27 cellular contexts compared by ENCODE assay signal in genomic region chr15:98517051-98517450, GRCh38.
"Had no signal": no experiment of that assay in that cellular context is flagged by ENCODE, and none has a peak within 500 bp of the region (broad histone marks: within the 10 kb centered on the region; RNA-seq: fewer than 3 reads in every experiment).

No MANE protein-coding gene starts in this region.

- H3K36me3 ChIP-seq: stomach, suprapubic skin, thoracic aorta, thyroid gland, tibial artery, tibial nerve, transverse colon, upper lobe of left lung, upper lobe of right lung, uterus, vagina had no signal

- ATAC-seq: stimulated activated effector memory CD8-positive, alpha-beta T cell treated with anti-CD3 and anti-CD28 coated beads, Interleukin-12 subunit alpha, Interleukin-12 subunit beta, amount 100 ng/mL, for 72 hours; stimulated activated memory B cell treated with anti-CD40 and anti-IgM and Interleukin-4, amounts not matched to agents 10 μg/mL and 1 μg/mL and 100 μg/mL, for 72 hours; stimulated activated naive B cell treated with anti-CD40 and anti-IgM and Interleukin-4, amounts not matched to agents 10 μg/mL and 1 μg/mL and 100 μg/mL, for 72 hours; stimulated activated naive CD8-positive, alpha-beta T cell treated with anti-CD3 and anti-CD28 coated beads, Interleukin-15, amount 100 ng/mL, for 72 hours; stimulated activated naive CD8-positive, alpha-beta T cell treated with anti-CD3 and anti-CD28 coated beads, Interleukin-15, Interleukin-2, amounts not matched to agents 100 U/mL and 50 U/mL, for 24 hours; upper lobe of right lung had no signal

- H3K4me1 ChIP-seq: suprapubic skin, testis, transverse colon, upper lobe of right lung, uterus, vagina had no signal

- H3K9me3 ChIP-seq: stomach, suprapubic skin, testis, thoracic aorta, thyroid gland, tibial artery, tibial nerve, transverse colon, upper lobe of left lung, upper lobe of right lung, uterus, vagina had no signal

- DNase-seq: stimulated activated CD4-positive, alpha-beta T cell treated with anti-CD3 and anti-CD28 coated beads, Interleukin-2, amount 100 ng/mL, for 48 hours; stimulated activated CD4-positive, alpha-beta T cell treated with anti-CD3 and anti-CD28 coated beads, Interleukin-4, amount 100 ng/mL, for 1 hour; stimulated activated CD4-positive, alpha-beta T cell treated with anti-CD3 and anti-CD28 coated beads, Interleukin-4, amount 100 ng/mL, for 24 hours; stimulated activated CD4-positive, alpha-beta T cell treated with anti-CD3 and anti-CD28 coated beads, Interleukin-4, amount 100 ng/mL, for 4 hours; stimulated activated CD8-positive, alpha-beta memory T cell treated with anti-CD3 and anti-CD28 coated beads, Interleukin-4, amount 100 ng/mL, for 48 hours; stimulated activated naive B cell treated with anti-CD40 and anti-IgM and Interleukin-4, amounts not matched to agents 10 μg/mL and 1 μg/mL and 100 μg/mL, for 72 hours; stimulated activated naive CD4-positive, alpha-beta T cell; stimulated activated naive CD4-positive, alpha-beta T cell treated with Interleukin-2 at 50 U/mL for 16 hours; stimulated activated naive CD8-positive, alpha-beta T cell treated with anti-CD3 and anti-CD28 coated beads, Interleukin-15, amount 100 ng/mL, for 72 hours; stimulated activated naive CD8-positive, alpha-beta T cell treated with anti-CD3 and anti-CD28 coated beads, Interleukin-15, Interleukin-2, amounts not matched to agents 100 U/mL and 50 U/mL, for 24 hours; stomach; substantia nigra; testis; thyroid gland; tibial artery; transverse colon; trophoblast cell; upper lobe of left lung; upper lobe of right lung; uterus had no signal

- H3K27me3 ChIP-seq: stomach, suprapubic skin, testis, thyroid gland, tibial artery, tibial nerve, transverse colon, upper lobe of left lung, upper lobe of right lung, uterus, vagina had no signal

- H3K4me3 ChIP-seq: stomach, suprapubic skin, testis, thoracic aorta, thyroid gland, tibial artery, tibial nerve, transverse colon, upper lobe of left lung, upper lobe of right lung, uterus, vagina had no signal

- FAIRE-seq: urothelium cell line had no signal

- H3K27ac ChIP-seq: stomach, suprapubic skin, testis, thoracic aorta, thyroid gland, tibial artery, tibial nerve, transverse colon, upper lobe of left lung, upper lobe of right lung, uterus, vagina had no signal
